In genomic region chr10:132538790-132539421, GRCh38 we compare ENCODE assay signal across 1 cellular context.
TF ChIP-seq lines count a peak whose summit lies in the region.

No MANE protein-coding gene starts in this region.

TF ChIP-seq in HCT116, 20 proteins besides CTCF, POLR2A, EP300 and RAD21 (continued from another document):
- no peak for TF ChIP-seq REST (IDR thresholded peaks at IDR 0.05; ENCODE audit: low read depth)
- TF ChIP-seq YY1 (IDR thresholded peaks at IDR 0.05; ENCODE audit: extremely low read depth, insufficient replicate concordance, low read depth, low read length), result no peak
- no peak for TF ChIP-seq MAX (IDR thresholded peaks at IDR 0.05)
- no peak for TF ChIP-seq EZH2phosphoT487 (IDR thresholded peaks at IDR 0.05; ENCODE audit: borderline replicate concordance)
- TF ChIP-seq JUND (IDR thresholded peaks at IDR 0.05), result no peak
- no peak for TF ChIP-seq CEBPB (IDR thresholded peaks at IDR 0.05; ENCODE audit: low read depth)
- TF ChIP-seq FOSL1 (IDR thresholded peaks at IDR 0.05; ENCODE audit: low read depth), result no peak
- TF ChIP-seq ELF1 (IDR thresholded peaks at IDR 0.05; ENCODE audit: borderline replicate concordance, low read depth), result no peak
- no peak for TF ChIP-seq TCF7L2 (IDR thresholded peaks at IDR 0.05; ENCODE audit: borderline replicate concordance, extremely low read depth, insufficient read depth, insufficient read length)
